In genomic region chr5:37190592-37190991, GRCh38 we compare ENCODE assay signal across 21 cellular contexts.
"Had no signal": no experiment of that assay in that cellular context is flagged by ENCODE, and none has a peak within 500 bp of the region (broad histone marks: within the 10 kb centered on the region; RNA-seq: fewer than 3 reads in every experiment).

No MANE protein-coding gene starts in this region.

- H3K4me3 ChIP-seq: K562 had no signal

- H3K4me1 Mint-ChIP-seq: IgD-negative memory B cell had no signal

- H3K4me2 ChIP-seq: KMS-11, SK-N-SH had no signal

- H3K9me3 Mint-ChIP-seq: IgD-negative memory B cell had no signal

- H3K27ac ChIP-seq: KMS-11, RWPE1 had no signal

- ATAC-seq: K562, Panc1 had no signal

- H3K27me3 Mint-ChIP-seq: IgD-negative memory B cell had no signal

- H3K4me3 Mint-ChIP-seq: IgD-negative memory B cell had no signal

- DNase-seq: Kasumi-1, MM.1S, NCI-H1092 treated with DMSO at 0.1 percent for 48 hours, NCI-H1436, NCI-H187, NCI-H2029, NCI-H2081 treated with DMSO at 0.1 percent for 48 hours, NCI-H2171, NCI-H226, NCI-H446, NCI-H510A, NCI-H524 treated with DMSO at 0.1 percent for 48 hours, NCI-H69, NCI-H774, SK-N-SH, SW 1271 had no signal

- H3K9ac ChIP-seq: KMS-11, SK-N-SH had no signal

- H3K27ac Mint-ChIP-seq: IgD-negative memory B cell had no signal

- H3K9me3 ChIP-seq: SK-N-SH had no signal

- FAIRE-seq: K562 had no signal
